Comparison of ENCODE assay signal across 1 cellular context in the genomic region with DNA sequence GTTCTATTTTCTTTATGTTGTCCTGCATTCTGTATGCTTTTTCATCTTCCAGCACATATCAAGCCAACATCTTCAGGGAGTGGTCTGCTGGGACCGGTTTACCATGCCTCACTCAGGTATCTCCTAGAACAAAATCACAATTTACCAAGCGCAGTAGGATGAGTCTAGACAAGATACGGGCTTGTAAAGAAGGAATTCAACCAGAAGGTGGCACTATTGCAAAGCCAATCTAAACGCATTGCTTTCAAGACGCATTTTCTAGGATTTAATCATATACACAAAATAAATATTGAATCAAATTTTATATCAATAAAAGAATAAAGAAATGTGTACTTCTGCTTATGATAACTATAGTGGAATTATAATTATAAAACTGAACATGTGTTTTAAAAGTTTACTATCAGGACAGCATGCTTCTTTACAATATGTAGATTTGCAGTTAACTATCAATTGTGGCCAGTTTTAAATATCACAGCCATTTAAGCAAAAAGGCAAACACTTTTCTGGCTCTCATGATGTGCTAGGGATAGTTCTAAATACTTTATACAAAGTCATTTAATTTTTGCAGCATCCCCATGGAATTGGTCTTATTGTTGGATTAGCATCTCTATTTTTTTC.
A peak's percentile ranks its signal among the peaks of the same experiment; 100 is the strongest.
TF ChIP-seq lines count a peak whose summit lies in the region.

No MANE protein-coding gene starts in this region.

TF ChIP-seq in HepG2, 621 proteins besides CTCF, POLR2A, EP300 and RAD21 (continued from another document):
- TF ChIP-seq, protein P1, sequence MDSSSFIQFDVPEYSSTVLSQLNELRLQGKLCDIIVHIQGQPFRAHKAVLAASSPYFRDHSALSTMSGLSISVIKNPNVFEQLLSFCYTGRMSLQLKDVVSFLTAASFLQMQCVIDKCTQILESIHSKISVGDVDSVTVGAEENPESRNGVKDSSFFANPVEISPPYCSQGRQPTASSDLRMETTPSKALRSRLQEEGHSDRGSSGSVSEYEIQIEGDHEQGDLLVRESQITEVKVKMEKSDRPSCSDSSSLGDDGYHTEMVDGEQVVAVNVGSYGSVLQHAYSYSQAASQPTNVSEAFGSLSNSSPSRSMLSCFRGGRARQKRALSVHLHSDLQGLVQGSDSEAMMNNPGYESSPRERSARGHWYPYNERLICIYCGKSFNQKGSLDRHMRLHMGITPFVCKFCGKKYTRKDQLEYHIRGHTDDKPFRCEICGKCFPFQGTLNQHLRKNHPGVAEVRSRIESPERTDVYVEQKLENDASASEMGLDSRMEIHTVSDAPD (CRISPR knock-in tag; IDR thresholded peaks at IDR 0.05): no peak
- TF ChIP-seq HNRNPK (IDR thresholded peaks at IDR 0.05; ENCODE audit: low read depth, low read length, poor library complexity, severe bottlenecking) (no peak), STAG1 (CRISPR knock-in tag; IDR thresholded peaks at IDR 0.05) (peak; percentile 80), ZNF253 (CRISPR knock-in tag; IDR thresholded peaks at IDR 0.05; ENCODE audit: borderline replicate concordance) (no peak), NFIB (CRISPR knock-in tag; IDR thresholded peaks at IDR 0.05; ENCODE audit: borderline replicate concordance) (no peak), ZNF33A (CRISPR knock-in tag; IDR thresholded peaks at IDR 0.05; ENCODE audit: borderline replicate concordance) (no peak), TRIM24 (CRISPR knock-in tag; IDR thresholded peaks at IDR 0.05) (no peak), ZFP90 (CRISPR knock-in tag; IDR thresholded peaks at IDR 0.05; ENCODE audit: borderline replicate concordance) (no peak), KAT7 (CRISPR knock-in tag; IDR thresholded peaks at IDR 0.05; ENCODE audit: borderline replicate concordance) (no peak), THAP11 (CRISPR knock-in tag; IDR thresholded peaks at IDR 0.05) (0 out of 2 replicates have a peak, but pooled peaks have one; percentile 13), FOXC1 (CRISPR knock-in tag; IDR thresholded peaks at IDR 0.05; ENCODE audit: borderline replicate concordance) (no peak), ZNF547 (CRISPR knock-in tag; IDR thresholded peaks at IDR 0.05) (no peak), ZNF816 (CRISPR knock-in tag; IDR thresholded peaks at IDR 0.05; ENCODE audit: borderline replicate concordance) (no peak)
- TF ChIP-seq, protein P2, sequence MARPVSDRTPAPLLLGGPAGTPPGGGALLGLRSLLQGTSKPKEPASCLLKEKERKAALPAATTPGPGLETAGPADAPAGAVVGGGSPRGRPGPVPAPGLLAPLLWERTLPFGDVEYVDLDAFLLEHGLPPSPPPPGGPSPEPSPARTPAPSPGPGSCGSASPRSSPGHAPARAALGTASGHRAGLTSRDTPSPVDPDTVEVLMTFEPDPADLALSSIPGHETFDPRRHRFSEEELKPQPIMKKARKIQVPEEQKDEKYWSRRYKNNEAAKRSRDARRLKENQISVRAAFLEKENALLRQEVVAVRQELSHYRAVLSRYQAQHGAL (CRISPR knock-in tag; IDR thresholded peaks at IDR 0.05; ENCODE audit: not compliant biosample characterization): no peak
- TF ChIP-seq, protein P3, sequence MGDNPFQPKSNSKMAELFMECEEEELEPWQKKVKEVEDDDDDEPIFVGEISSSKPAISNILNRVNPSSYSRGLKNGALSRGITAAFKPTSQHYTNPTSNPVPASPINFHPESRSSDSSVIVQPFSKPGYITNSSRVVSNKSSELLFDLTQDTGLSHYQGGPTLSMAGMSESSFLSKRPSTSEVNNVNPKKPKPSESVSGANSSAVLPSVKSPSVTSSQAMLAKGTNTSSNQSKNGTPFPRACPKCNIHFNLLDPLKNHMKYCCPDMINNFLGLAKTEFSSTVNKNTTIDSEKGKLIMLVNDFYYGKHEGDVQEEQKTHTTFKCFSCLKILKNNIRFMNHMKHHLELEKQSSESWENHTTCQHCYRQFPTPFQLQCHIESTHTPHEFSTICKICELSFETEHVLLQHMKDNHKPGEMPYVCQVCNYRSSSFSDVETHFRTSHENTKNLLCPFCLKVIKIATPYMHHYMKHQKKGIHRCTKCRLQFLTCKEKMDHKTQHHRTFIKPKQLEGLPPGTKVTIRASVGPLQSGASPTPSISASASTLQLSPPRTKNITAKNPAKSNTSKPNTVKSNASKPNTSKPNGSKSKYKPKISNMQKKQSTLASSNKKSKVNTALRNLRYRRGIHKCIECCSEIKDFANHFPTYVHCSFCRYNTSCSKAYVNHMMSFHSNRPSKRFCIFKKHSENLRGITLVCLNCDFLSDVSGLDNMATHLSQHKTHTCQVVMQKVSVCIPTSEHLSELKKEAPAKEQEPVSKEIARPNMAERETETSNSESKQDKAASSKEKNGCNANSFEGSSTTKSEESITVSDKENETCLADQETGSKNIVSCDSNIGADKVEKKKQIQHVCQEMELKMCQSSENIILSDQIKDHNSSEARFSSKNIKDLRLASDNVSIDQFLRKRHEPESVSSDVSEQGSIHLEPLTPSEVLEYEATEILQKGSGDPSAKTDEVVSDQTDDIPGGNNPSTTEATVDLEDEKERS (CRISPR knock-in tag; IDR thresholded peaks at IDR 0.05): no peak
- TF ChIP-seq, protein P4, sequence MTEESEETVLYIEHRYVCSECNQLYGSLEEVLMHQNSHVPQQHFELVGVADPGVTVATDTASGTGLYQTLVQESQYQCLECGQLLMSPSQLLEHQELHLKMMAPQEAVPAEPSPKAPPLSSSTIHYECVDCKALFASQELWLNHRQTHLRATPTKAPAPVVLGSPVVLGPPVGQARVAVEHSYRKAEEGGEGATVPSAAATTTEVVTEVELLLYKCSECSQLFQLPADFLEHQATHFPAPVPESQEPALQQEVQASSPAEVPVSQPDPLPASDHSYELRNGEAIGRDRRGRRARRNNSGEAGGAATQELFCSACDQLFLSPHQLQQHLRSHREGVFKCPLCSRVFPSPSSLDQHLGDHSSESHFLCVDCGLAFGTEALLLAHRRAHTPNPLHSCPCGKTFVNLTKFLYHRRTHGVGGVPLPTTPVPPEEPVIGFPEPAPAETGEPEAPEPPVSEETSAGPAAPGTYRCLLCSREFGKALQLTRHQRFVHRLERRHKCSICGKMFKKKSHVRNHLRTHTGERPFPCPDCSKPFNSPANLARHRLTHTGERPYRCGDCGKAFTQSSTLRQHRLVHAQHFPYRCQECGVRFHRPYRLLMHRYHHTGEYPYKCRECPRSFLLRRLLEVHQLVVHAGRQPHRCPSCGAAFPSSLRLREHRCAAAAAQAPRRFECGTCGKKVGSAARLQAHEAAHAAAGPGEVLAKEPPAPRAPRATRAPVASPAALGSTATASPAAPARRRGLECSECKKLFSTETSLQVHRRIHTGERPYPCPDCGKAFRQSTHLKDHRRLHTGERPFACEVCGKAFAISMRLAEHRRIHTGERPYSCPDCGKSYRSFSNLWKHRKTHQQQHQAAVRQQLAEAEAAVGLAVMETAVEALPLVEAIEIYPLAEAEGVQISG (CRISPR knock-in tag; IDR thresholded peaks at IDR 0.05): no peak
- TF ChIP-seq, protein P5, sequence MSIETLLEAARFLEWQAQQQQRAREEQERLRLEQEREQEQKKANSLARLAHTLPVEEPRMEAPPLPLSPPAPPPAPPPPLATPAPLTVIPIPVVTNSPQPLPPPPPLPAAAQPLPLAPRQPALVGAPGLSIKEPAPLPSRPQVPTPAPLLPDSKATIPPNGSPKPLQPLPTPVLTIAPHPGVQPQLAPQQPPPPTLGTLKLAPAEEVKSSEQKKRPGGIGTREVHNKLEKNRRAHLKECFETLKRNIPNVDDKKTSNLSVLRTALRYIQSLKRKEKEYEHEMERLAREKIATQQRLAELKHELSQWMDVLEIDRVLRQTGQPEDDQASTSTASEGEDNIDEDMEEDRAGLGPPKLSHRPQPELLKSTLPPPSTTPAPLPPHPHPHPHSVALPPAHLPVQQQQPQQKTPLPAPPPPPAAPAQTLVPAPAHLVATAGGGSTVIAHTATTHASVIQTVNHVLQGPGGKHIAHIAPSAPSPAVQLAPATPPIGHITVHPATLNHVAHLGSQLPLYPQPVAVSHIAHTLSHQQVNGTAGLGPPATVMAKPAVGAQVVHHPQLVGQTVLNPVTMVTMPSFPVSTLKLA (IDR thresholded peaks at IDR 0.05): peak; percentile 49; the same call in 1 of the 2 replicates
- TF ChIP-seq, protein P6, sequence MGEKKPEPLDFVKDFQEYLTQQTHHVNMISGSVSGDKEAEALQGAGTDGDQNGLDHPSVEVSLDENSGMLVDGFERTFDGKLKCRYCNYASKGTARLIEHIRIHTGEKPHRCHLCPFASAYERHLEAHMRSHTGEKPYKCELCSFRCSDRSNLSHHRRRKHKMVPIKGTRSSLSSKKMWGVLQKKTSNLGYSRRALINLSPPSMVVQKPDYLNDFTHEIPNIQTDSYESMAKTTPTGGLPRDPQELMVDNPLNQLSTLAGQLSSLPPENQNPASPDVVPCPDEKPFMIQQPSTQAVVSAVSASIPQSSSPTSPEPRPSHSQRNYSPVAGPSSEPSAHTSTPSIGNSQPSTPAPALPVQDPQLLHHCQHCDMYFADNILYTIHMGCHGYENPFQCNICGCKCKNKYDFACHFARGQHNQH (CRISPR knock-in tag; IDR thresholded peaks at IDR 0.05): no peak
- TF ChIP-seq, protein P7, sequence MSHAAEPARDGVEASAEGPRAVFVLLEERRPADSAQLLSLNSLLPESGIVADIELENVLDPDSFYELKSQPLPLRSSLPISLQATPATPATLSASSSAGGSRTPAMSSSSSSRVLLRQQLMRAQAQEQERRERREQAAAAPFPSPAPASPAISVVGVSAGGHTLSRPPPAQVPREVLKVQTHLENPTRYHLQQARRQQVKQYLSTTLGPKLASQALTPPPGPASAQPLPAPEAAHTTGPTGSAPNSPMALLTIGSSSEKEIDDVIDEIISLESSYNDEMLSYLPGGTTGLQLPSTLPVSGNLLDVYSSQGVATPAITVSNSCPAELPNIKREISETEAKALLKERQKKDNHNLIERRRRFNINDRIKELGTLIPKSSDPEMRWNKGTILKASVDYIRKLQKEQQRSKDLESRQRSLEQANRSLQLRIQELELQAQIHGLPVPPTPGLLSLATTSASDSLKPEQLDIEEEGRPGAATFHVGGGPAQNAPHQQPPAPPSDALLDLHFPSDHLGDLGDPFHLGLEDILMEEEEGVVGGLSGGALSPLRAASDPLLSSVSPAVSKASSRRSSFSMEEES (CRISPR knock-in tag; IDR thresholded peaks at IDR 0.05): no peak
